1 cellular context compared by ENCODE assay signal in the genomic region with DNA sequence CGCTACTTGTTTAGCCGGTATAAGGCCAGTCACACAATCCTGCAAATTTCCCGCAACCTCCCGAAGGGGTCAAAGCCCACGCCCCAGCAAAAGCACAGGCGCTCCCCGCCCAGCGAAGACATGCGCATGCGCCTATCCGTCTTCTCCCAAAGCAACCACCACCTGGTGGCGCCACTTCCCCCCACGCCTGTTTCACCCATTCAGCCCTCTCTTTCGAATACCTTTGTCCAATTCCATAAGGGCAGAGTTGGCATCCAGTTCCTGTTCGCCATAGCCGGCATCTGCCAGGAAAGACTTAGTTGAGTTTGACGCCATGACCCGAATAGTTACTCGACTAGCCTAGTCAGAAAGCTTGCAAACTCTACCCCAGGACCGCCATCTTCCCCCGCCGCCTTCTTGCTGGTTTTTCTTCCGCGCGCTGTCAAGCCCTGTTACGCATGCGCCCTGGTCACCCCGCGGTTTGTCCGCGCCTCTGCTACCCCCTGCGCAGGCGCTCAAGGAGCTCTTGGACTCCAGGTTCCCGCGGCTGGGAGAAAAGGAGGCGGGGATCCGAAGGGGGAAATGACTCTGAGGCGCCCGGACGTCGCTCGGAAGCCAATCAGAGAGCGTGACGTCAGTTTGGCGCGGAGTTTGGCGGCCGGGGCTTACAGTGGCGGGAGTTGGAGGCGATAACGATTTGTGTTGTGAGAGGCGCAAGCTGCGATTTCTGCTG.
TF ChIP-seq lines count a peak whose summit lies in the region.

A gene with protein sequence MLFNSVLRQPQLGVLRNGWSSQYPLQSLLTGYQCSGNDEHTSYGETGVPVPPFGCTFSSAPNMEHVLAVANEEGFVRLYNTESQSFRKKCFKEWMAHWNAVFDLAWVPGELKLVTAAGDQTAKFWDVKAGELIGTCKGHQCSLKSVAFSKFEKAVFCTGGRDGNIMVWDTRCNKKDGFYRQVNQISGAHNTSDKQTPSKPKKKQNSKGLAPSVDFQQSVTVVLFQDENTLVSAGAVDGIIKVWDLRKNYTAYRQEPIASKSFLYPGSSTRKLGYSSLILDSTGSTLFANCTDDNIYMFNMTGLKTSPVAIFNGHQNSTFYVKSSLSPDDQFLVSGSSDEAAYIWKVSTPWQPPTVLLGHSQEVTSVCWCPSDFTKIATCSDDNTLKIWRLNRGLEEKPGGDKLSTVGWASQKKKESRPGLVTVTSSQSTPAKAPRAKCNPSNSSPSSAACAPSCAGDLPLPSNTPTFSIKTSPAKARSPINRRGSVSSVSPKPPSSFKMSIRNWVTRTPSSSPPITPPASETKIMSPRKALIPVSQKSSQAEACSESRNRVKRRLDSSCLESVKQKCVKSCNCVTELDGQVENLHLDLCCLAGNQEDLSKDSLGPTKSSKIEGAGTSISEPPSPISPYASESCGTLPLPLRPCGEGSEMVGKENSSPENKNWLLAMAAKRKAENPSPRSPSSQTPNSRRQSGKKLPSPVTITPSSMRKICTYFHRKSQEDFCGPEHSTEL (plus strand): TSS at position 626 of the 712 bp plus-strand sequence. CDS start 143 bp downstream, outside the sequence.
Gene INTS7 (minus strand): TSS at position 435 of the 712 bp plus-strand sequence. CDS start 120 bp downstream, at position 315.

TF ChIP-seq in GM12878, 131 proteins besides CTCF, POLR2A, EP300 and RAD21 (continued from another document and continues in another):
- TF ChIP-seq, protein P1, sequence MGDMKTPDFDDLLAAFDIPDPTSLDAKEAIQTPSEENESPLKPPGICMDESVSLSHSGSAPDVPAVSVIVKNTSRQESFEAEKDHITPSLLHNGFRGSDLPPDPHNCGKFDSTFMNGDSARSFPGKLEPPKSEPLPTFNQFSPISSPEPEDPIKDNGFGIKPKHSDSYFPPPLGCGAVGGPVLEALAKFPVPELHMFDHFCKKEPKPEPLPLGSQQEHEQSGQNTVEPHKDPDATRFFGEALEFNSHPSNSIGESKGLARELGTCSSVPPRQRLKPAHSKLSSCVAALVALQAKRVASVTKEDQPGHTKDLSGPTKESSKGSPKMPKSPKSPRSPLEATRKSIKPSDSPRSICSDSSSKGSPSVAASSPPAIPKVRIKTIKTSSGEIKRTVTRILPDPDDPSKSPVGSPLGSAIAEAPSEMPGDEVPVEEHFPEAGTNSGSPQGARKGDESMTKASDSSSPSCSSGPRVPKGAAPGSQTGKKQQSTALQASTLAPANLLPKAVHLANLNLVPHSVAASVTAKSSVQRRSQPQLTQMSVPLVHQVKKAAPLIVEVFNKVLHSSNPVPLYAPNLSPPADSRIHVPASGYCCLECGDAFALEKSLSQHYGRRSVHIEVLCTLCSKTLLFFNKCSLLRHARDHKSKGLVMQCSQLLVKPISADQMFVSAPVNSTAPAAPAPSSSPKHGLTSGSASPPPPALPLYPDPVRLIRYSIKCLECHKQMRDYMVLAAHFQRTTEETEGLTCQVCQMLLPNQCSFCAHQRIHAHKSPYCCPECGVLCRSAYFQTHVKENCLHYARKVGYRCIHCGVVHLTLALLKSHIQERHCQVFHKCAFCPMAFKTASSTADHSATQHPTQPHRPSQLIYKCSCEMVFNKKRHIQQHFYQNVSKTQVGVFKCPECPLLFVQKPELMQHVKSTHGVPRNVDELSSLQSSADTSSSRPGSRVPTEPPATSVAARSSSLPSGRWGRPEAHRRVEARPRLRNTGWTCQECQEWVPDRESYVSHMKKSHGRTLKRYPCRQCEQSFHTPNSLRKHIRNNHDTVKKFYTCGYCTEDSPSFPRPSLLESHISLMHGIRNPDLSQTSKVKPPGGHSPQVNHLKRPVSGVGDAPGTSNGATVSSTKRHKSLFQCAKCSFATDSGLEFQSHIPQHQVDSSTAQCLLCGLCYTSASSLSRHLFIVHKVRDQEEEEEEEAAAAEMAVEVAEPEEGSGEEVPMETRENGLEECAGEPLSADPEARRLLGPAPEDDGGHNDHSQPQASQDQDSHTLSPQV (IDR thresholded peaks at IDR 0.05): peak; percentile 89; the same call in 1 of the 2 replicates
- TF ChIP-seq ZNF207 (IDR thresholded peaks at IDR 0.05; ENCODE audit: borderline replicate concordance) (peak; percentile 94), SIN3A (IDR thresholded peaks at IDR 0.05; ENCODE audit: low read depth, low read length) (peak; percentile 99), PBX3 (IDR thresholded peaks at IDR 0.05; ENCODE audit: insufficient replicate concordance, low read depth, low read length) (no peak), ASH2L (IDR thresholded peaks at IDR 0.05; ENCODE audit: borderline replicate concordance, low read depth) (no peak; the same call in 1 of the 2 replicates), MTA2 (IDR thresholded peaks at IDR 0.05; ENCODE audit: low read depth) (peak; percentile 64), REST (IDR thresholded peaks at IDR 0.05; ENCODE audit: low read depth, low read length) (no peak), POLR2AphosphoS5 (IDR thresholded peaks at IDR 0.05; ENCODE audit: low read length) (peak; percentile 92), STAT3 (IDR thresholded peaks at IDR 0.05; ENCODE audit: low read depth, low read length) (no peak), MTA3 (IDR thresholded peaks at IDR 0.05; ENCODE audit: borderline replicate concordance, low read length) (no peak), ZNF384 (IDR thresholded peaks at IDR 0.05; ENCODE audit: borderline replicate concordance, low read depth, low read length) (no peak), ETV6 (conservative IDR thresholded peaks at IDR 0.05 in 1 of 2, IDR thresholded peaks at IDR 0.05 in 1 of 2; ENCODE audit: borderline replicate concordance in 1 of 2, low read depth in 1 of 2) (no peak), RELA (IDR thresholded peaks at IDR 0.05; ENCODE audit: borderline replicate concordance, partially characterized antibody) (peak; percentile 83), POU2F2 (IDR thresholded peaks at IDR 0.05; ENCODE audit: borderline replicate concordance, low read depth, low read length) (no peak; the same call in 2 of the 3 replicates), FOS (IDR thresholded peaks at IDR 0.05; ENCODE audit: borderline replicate concordance, extremely low read depth, insufficient read length) (no peak), CHD1 (IDR thresholded peaks at IDR 0.05; ENCODE audit: low read depth, low read length) (no peak), HDAC6 (IDR thresholded peaks at IDR 0.05; ENCODE audit: unreplicated experiment) (no peak), SREBF2 (IDR thresholded peaks at IDR 0.05; ENCODE audit: low read length) (no peak), E4F1 (IDR thresholded peaks at IDR 0.05; ENCODE audit: borderline replicate concordance, partially characterized antibody) (no peak), SMAD5 (IDR thresholded peaks at IDR 0.05; ENCODE audit: low read depth) (peak; percentile 91), RUNX3 (IDR thresholded peaks at IDR 0.05; ENCODE audit: low read length) (peak; percentile 50; the same call in 1 of the 2 replicates), PKNOX1 (IDR thresholded peaks at IDR 0.05) (peak; percentile 61; the same call in 1 of the 2 replicates), MXI1 (IDR thresholded peaks at IDR 0.05; ENCODE audit: low read depth, low read length) (peak; percentile 90)
- TF ChIP-seq, protein P2, sequence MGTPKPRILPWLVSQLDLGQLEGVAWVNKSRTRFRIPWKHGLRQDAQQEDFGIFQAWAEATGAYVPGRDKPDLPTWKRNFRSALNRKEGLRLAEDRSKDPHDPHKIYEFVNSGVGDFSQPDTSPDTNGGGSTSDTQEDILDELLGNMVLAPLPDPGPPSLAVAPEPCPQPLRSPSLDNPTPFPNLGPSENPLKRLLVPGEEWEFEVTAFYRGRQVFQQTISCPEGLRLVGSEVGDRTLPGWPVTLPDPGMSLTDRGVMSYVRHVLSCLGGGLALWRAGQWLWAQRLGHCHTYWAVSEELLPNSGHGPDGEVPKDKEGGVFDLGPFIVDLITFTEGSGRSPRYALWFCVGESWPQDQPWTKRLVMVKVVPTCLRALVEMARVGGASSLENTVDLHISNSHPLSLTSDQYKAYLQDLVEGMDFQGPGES (IDR thresholded peaks at IDR 0.05): no peak; the same call in 1 of the 2 replicates
- TF ChIP-seq, protein P3, sequence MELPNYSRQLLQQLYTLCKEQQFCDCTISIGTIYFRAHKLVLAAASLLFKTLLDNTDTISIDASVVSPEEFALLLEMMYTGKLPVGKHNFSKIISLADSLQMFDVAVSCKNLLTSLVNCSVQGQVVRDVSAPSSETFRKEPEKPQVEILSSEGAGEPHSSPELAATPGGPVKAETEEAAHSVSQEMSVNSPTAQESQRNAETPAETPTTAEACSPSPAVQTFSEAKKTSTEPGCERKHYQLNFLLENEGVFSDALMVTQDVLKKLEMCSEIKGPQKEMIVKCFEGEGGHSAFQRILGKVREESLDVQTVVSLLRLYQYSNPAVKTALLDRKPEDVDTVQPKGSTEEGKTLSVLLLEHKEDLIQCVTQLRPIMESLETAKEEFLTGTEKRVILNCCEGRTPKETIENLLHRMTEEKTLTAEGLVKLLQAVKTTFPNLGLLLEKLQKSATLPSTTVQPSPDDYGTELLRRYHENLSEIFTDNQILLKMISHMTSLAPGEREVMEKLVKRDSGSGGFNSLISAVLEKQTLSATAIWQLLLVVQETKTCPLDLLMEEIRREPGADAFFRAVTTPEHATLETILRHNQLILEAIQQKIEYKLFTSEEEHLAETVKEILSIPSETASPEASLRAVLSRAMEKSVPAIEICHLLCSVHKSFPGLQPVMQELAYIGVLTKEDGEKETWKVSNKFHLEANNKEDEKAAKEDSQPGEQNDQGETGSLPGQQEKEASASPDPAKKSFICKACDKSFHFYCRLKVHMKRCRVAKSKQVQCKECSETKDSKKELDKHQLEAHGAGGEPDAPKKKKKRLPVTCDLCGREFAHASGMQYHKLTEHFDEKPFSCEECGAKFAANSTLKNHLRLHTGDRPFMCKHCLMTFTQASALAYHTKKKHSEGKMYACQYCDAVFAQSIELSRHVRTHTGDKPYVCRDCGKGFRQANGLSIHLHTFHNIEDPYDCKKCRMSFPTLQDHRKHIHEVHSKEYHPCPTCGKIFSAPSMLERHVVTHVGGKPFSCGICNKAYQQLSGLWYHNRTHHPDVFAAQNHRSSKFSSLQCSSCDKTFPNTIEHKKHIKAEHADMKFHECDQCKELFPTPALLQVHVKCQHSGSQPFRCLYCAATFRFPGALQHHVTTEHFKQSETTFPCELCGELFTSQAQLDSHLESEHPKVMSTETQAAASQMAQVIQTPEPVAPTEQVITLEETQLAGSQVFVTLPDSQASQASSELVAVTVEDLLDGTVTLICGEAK (IDR thresholded peaks at IDR 0.05; ENCODE audit: borderline replicate concordance): peak; percentile 59; the same call in 1 of the 2 replicates
- TF ChIP-seq, protein P4, sequence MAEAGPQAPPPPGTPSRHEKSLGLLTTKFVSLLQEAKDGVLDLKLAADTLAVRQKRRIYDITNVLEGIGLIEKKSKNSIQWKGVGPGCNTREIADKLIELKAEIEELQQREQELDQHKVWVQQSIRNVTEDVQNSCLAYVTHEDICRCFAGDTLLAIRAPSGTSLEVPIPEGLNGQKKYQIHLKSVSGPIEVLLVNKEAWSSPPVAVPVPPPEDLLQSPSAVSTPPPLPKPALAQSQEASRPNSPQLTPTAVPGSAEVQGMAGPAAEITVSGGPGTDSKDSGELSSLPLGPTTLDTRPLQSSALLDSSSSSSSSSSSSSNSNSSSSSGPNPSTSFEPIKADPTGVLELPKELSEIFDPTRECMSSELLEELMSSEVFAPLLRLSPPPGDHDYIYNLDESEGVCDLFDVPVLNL (IDR thresholded peaks at IDR 0.05; ENCODE audit: low read depth, low read length): peak; percentile 95
